Comparison of ENCODE assay signal across 19 cellular contexts in genomic region chrX:11374570-11374969, GRCh38.
DNase-seq lines count a peak whose midpoint lies in the region; ATAC-seq and TF ChIP-seq lines count a peak whose summit lies in the region.
"Had no signal": no experiment of that assay in that cellular context is flagged by ENCODE, and none has a peak within 500 bp of the region (broad histone marks: within the 10 kb centered on the region; RNA-seq: fewer than 3 reads in every experiment).

No MANE protein-coding gene starts in this region.

- no peaks in the 10 kb centered on the region for H3K36me3 ChIP-seq in CD8-positive, alpha-beta memory T cell (ENCODE audit: insufficient read depth, low read length)
- no peaks in the 10 kb centered on the region for H3K36me3 ChIP-seq in mesendoderm (ENCODE audit: control insufficient read depth, insufficient read depth, low read length)
- H3K36me3 ChIP-seq: MG63 had no signal

- H3K36me3 Mint-ChIP-seq in CD8-positive, alpha-beta memory T cell = no peaks in the 10 kb centered on the region
- H3K36me3 Mint-ChIP-seq: CD8-positive, alpha-beta T cell; T-cell had no signal

- no peak overlapping the region for H2BK15ac ChIP-seq in mesendoderm (replicated peaks; ENCODE audit: low read depth)

- H3K4ac ChIP-seq in mesendoderm (ENCODE audit: low read depth, low read length) = no peak overlapping the region

- no peak overlapping the region for H2BK120ac ChIP-seq in mesendoderm (ENCODE audit: low read depth, low read length)

- TF ChIP-seq CTCF in VCaP (conservative IDR thresholded peaks at IDR 0.05) = no peak

- H3K23ac ChIP-seq in mesendoderm (ENCODE audit: low read length) = no peak overlapping the region

- H3K4me2 ChIP-seq in mesendoderm (ENCODE audit: low read length) = no peak overlapping the region

- H3K4me1 Mint-ChIP-seq in CD8-positive, alpha-beta memory T cell = no peaks in the 10 kb centered on the region
- H3K4me1 Mint-ChIP-seq: T-cell had no signal

- H4K8ac ChIP-seq in mesendoderm (ENCODE audit: low read depth, low read length) = no peak overlapping the region

- WGBS in mesendoderm (ENCODE audit: extremely low coverage, insufficient coverage, low lambda C conversion rate) = no CpG with 5 or more reads among the region's 2 CpGs

- no peaks in the 10 kb centered on the region for H3K79me1 ChIP-seq in mesendoderm (ENCODE audit: low read length)

- no peaks in the 10 kb centered on the region for H3K79me2 ChIP-seq in mesendoderm (ENCODE audit: control insufficient read depth, insufficient read depth, low read length)

- peaks cover 0 to 2% (median 0%) of the 10 kb centered on the region in 5 donors for H3K9me3 Mint-ChIP-seq in CD8-positive, alpha-beta memory T cell
- H3K9me3 Mint-ChIP-seq: CD8-positive, alpha-beta T cell had no signal

- H3K56ac ChIP-seq in mesendoderm (ENCODE audit: low read length) = no peak overlapping the region

- no peak for DNase-seq in CD8-positive, alpha-beta memory T cell
- DNase-seq in HT-29 (ENCODE audit: low spot score) (peak; percentile 12), mesendoderm (peak; percentile 33), retina (no peak), NCI-H128 (lab: John Stamatoyannopoulos, UW; ENCODE audit: unreplicated experiment) (no peak)
- DNase-seq: AML-193; C1 segment of cervical spinal cord; CD8-positive, alpha-beta T cell; DMS79; Kasumi-1; MG63; NCI-H1417 treated with DMSO at 0.1 percent for 48 hours; NCI-H187 treated with DMSO at 0.1 percent for 48 hours; NCI-H510A; RPMI8226; SHP77; T-cell had no signal

- H3K4me3 ChIP-seq in CD8-positive, alpha-beta memory T cell (ENCODE audit: low read length) = no peak overlapping the region
- no peak overlapping the region for H3K4me3 ChIP-seq in mesendoderm (ENCODE audit: low read length)
- H3K4me3 ChIP-seq: MG63 had no signal

- H4K5ac ChIP-seq in mesendoderm (ENCODE audit: low read length) = no peak overlapping the region

- CTCF ChIA-PET in CD8-positive, alpha-beta memory T cell (lab: Charles Lee) = no interaction called here

- H3K18ac ChIP-seq in mesendoderm (ENCODE audit: low read length) = no peak overlapping the region

- no peak overlapping the region for H2AK5ac ChIP-seq in mesendoderm (ENCODE audit: low read length)

- ATAC-seq in GM18502 (IDR thresholded peaks at IDR 0.05; ENCODE audit: poor library complexity, unreplicated experiment) = no peak
- ATAC-seq: CD8-positive, alpha-beta T cell; T-cell had no signal

- H2BK5ac ChIP-seq in mesendoderm (ENCODE audit: low read length) = no peak overlapping the region

- H3K4me1 ChIP-seq in CD8-positive, alpha-beta memory T cell (ENCODE audit: insufficient read depth, low read length) = no peaks in the 10 kb centered on the region
- no peaks in the 10 kb centered on the region for H3K4me1 ChIP-seq in mesendoderm (ENCODE audit: control insufficient read depth, low read depth, low read length)

- H3K27me3 Mint-ChIP-seq in CD8-positive, alpha-beta memory T cell = peaks cover 0 to 2% of the 10 kb centered on the region in 2 donors

- H3K27ac Mint-ChIP-seq in CD8-positive, alpha-beta memory T cell = no peak overlapping the region
- H3K27ac Mint-ChIP-seq: CD8-positive, alpha-beta T cell; T-cell had no signal

- H3K9me3 ChIP-seq in CD8-positive, alpha-beta memory T cell (ENCODE audit: low read length) = no peaks in the 10 kb centered on the region

- peak overlapping the region; percentile 54 for H3K27ac ChIP-seq in CD8-positive, alpha-beta memory T cell (ENCODE audit: low read depth, low read length)
- peak overlapping the region; percentile 49 for H3K27ac ChIP-seq in VCaP
- no peak overlapping the region for H3K27ac ChIP-seq in mesendoderm (ENCODE audit: low read depth, low read length)

- POLR2A ChIA-PET in CD8-positive, alpha-beta memory T cell (lab: Charles Lee) = no interaction called here

- H3K4me3 Mint-ChIP-seq in CD8-positive, alpha-beta memory T cell = no peak overlapping the region
- H3K4me3 Mint-ChIP-seq: CD8-positive, alpha-beta T cell; T-cell had no signal

- no peaks in the 10 kb centered on the region for H3K27me3 ChIP-seq in CD8-positive, alpha-beta memory T cell (ENCODE audit: insufficient read depth, low read length, poor library complexity, severe bottlenecking)
- H3K27me3 ChIP-seq in mesendoderm (ENCODE audit: insufficient read depth, low read length, poor library complexity) = no peaks in the 10 kb centered on the region
- H3K27me3 ChIP-seq: MG63 had no signal

- H3K9ac ChIP-seq in mesendoderm (ENCODE audit: low read length) = no peak overlapping the region

Comparison
In these comparisons a context has a peak if more than half of its experiments do, and no peak if none do; other contexts are left out.
1. DNase-seq: peak in HT-29 (single experiment) and mesendoderm (single experiment); none in CD8-positive, alpha-beta memory T cell (0 of 5), retina (single experiment) and NCI-H128 (single experiment).